ENCODE assay signal across 24 cellular contexts in genomic region chr7:14018751-14019150, GRCh38. TPM values are rescaled to one million over a fixed set of nuclear protein-coding genes. Genes with fewer than 3 reads are reported as not detected.
DNase-seq lines count a peak whose midpoint lies in the region; ATAC-seq, FAIRE-seq and TF ChIP-seq lines count a peak whose summit lies in the region.
"Had no signal": no experiment of that assay in that cellular context is flagged by ENCODE, and none has a peak within 500 bp of the region (broad histone marks: within the 10 kb centered on the region; RNA-seq: fewer than 3 reads in every experiment).

No MANE protein-coding gene starts in this region.

- no peak for ATAC-seq in pancreas
- ATAC-seq: A549 had no signal

- intact Hi-C loops in pancreas (cut with DNase I), result no loop called here

- 83 to 87% methylated on average over 5 of the region's 5 CpGs for WGBS in pancreas, 2 donors

- no peak for FAIRE-seq in pancreas (lab: Jason Lieb, UNC)
- FAIRE-seq: A549, D721Med, GM12892 had no signal

- H3K27ac ChIP-seq in pancreas, result no peak overlapping the region
- H3K27ac ChIP-seq: A549; BLaER1 treated with 17β-estradiol and CSF1 and Interleukin-3, amounts not matched to agents 10 nM and 100 nM had no signal

- H3K4me3 ChIP-seq in choroid plexus epithelial cell (ENCODE audit: low read depth, low read length) (no peak overlapping the region), pancreas (no peak overlapping the region)
- H3K4me3 ChIP-seq: A549; BLaER1 treated with 17β-estradiol and CSF1 and Interleukin-3, amounts not matched to agents 10 nM and 100 nM; HAP-1 had no signal

- H3K36me3 ChIP-seq in pancreas, result no peaks in the 10 kb centered on the region
- H3K36me3 ChIP-seq: BE2C; BLaER1 treated with 17β-estradiol and CSF1 and Interleukin-3, amounts not matched to agents 10 nM and 100 nM; HAP-1 had no signal

- H3K4me1 ChIP-seq in pancreas, result no peaks in the 10 kb centered on the region
- H3K4me1 ChIP-seq: A549; BLaER1 treated with 17β-estradiol and CSF1 and Interleukin-3, amounts not matched to agents 10 nM and 100 nM; HAP-1 had no signal

- H3K27me3 ChIP-seq in pancreas, result no peaks in the 10 kb centered on the region
- H3K27me3 ChIP-seq: BE2C; BLaER1 treated with 17β-estradiol and CSF1 and Interleukin-3, amounts not matched to agents 10 nM and 100 nM had no signal

- peak; percentile 6 for DNase-seq in ELR (ENCODE audit: low read depth)
- DNase-seq in amniotic epithelial cell (ENCODE audit: low read depth), result peak; percentile 13
- peak; percentile 9 for DNase-seq in choroid plexus epithelial cell (ENCODE audit: low read depth)
- no peak for DNase-seq in pancreas
- no peak for DNase-seq in NCI-H69 (lab: John Stamatoyannopoulos, UW)
- DNase-seq in NCI-H2196 (lab: John Stamatoyannopoulos, UW; ENCODE audit: unreplicated experiment), result no peak
- DNase-seq: 8988T; ACHN; AML-193; BE2C; CD4-positive, alpha-beta T cell; CD8-positive, alpha-beta memory T cell; DMS 273 treated with DMSO at 0.1 percent for 48 hours; DMS79; EL; GF-D8; GOT3; HFFc6 had no signal

- H3K9me3 ChIP-seq in pancreas, result no peaks in the 10 kb centered on the region
- H3K9me3 ChIP-seq: A549; BE2C; BLaER1 treated with 17β-estradiol and CSF1 and Interleukin-3, amounts not matched to agents 10 nM and 100 nM; HAP-1 had no signal

- TF ChIP-seq CTCF in choroid plexus epithelial cell (conservative IDR thresholded peaks at IDR 0.05; ENCODE audit: low read depth, low read length), result no peak
- no peak for TF ChIP-seq CTCF in pancreas (IDR thresholded peaks at IDR 0.05)

RNA-seq across cellular contexts. Expression of gene ETV1, which starts 29.3 kb away (rescaled TPM):
- total RNA-seq in pancreas, result 1 to 10 TPM; 1.8 to 8.5 (median 2.9) TPM
- polyA plus RNA-seq in pancreas, result 1 to 10 TPM; 1.4 to 6.8 TPM
- total RNA-seq: CD4-positive, alpha-beta T cell had no signal
- polyA plus RNA-seq: CD14-positive monocyte had no signal

Comparison
In these comparisons a context has a peak if more than half of its experiments do, and no peak if none do; other contexts are left out.
1. DNase-seq: peak in ELR (single experiment), amniotic epithelial cell (single experiment) and choroid plexus epithelial cell (single experiment); none in pancreas (0 of 6), NCI-H69 (single experiment) and NCI-H2196 (single experiment).